Comparison of ENCODE assay signal across 9 cellular contexts in the genomic region with DNA sequence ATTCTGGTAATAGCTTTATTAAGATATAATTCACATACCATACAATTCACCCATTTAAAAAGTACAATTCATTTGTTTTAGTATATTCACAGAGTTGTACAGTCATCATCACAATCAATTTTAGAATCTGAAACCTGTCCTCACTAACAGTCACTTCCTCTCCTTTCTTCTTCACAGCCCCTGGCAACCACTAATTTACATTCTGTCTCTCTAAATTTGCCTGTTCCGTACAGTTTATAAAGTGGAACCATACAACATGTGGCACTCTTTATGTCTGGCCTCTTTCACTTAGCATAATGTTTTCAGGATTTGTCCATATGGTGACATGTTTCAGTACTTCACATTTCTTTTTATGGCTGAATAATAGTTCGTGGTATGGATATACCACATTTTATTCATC. TPM values are rescaled to one million over a fixed set of nuclear protein-coding genes. Genes with fewer than 3 reads are reported as not detected.
DNase-seq lines count a peak whose midpoint lies in the region; ATAC-seq and TF ChIP-seq lines count a peak whose summit lies in the region.
"Had no signal": no experiment of that assay in that cellular context is flagged by ENCODE, and none has a peak within 500 bp of the region (broad histone marks: within the 10 kb centered on the region; RNA-seq: fewer than 3 reads in every experiment).

No MANE protein-coding gene starts in this region.

- peak; percentile 83 for ATAC-seq in CD4-positive, alpha-beta T cell (ENCODE audit: poor library complexity)
- ATAC-seq in GM18909 (IDR thresholded peaks at IDR 0.05; ENCODE audit: poor library complexity, unreplicated experiment) (peak; percentile 94), HG02885 (IDR thresholded peaks at IDR 0.05; ENCODE audit: poor library complexity, unreplicated experiment) (peak; percentile 95)
- ATAC-seq: body of pancreas had no signal

- no peaks in the 10 kb centered on the region for H3K27me3 Mint-ChIP-seq in CD4-positive, alpha-beta T cell

- H3K4me2 ChIP-seq in OCI-LY1 (ENCODE audit: low read length), result no peak overlapping the region

- 0 out of 2 replicates have a peak overlapping the region, but pooled peaks have one; percentile 19 for H2AFZ ChIP-seq in OCI-LY1 (ENCODE audit: low read length)

- DNase-seq in CD4-positive, alpha-beta T cell, result no peak
- no peak for DNase-seq in KBM-7
- DNase-seq in NCI-H146 treated with DMSO at 0.1 percent for 48 hours (lab: John Stamatoyannopoulos, UW; ENCODE audit: unreplicated experiment), result no peak
- DNase-seq in Ammon's horn (ENCODE audit: low spot score), result no peak
- DNase-seq in GM19240 (ENCODE audit: insufficient read length, low spot score), result no peak
- DNase-seq: body of pancreas had no signal

- peaks cover 11% of the 10 kb centered on the region for H3K4me1 ChIP-seq in OCI-LY1 (ENCODE audit: insufficient read depth, low read length, severe bottlenecking)
- H3K4me1 ChIP-seq: body of pancreas had no signal

- no peak overlapping the region for H3K4me3 Mint-ChIP-seq in CD4-positive, alpha-beta T cell

- in situ Hi-C loops in KBM-7 (cut with MboI; ENCODE audit: low pct_unique_long_range_greater_than_20kb, low sequenced_read_pairs), result no loop called here

- H3K36me3 Mint-ChIP-seq in CD4-positive, alpha-beta T cell (ENCODE audit: low read depth), result no peaks in the 10 kb centered on the region

- H3K27me3 ChIP-seq in CD4-positive, alpha-beta T cell (ENCODE audit: control insufficient read depth, insufficient read depth, low read length), result no peaks in the 10 kb centered on the region
- H3K27me3 ChIP-seq in OCI-LY1 (ENCODE audit: insufficient read depth, low read length), result no peaks in the 10 kb centered on the region
- H3K27me3 ChIP-seq: body of pancreas had no signal

- POLR2A ChIA-PET in CD4-positive, alpha-beta T cell (lab: Charles Lee), result interaction anchor here (1.4 to 1.8 kb wide), 3 partner anchors 8 to 82 kb away, joined by 3 to 6 read pairs (median 5); a partner anchor contains a TSS

- H3K9me2 ChIP-seq in OCI-LY1 (ENCODE audit: low read depth, low read length), result no peaks in the 10 kb centered on the region

- no peak overlapping the region for H3K9ac ChIP-seq in OCI-LY1 (ENCODE audit: low read length)

- CTCF ChIA-PET in CD4-positive, alpha-beta T cell (lab: Charles Lee), result no interaction called here

- no peaks in the 10 kb centered on the region for H3F3A ChIP-seq in OCI-LY1 (ENCODE audit: insufficient read depth, low read length)

- no peak for TF ChIP-seq CTCF in CD4-positive, alpha-beta T cell (IDR thresholded peaks at IDR 0.05)
- TF ChIP-seq CTCF in OCI-LY1 (IDR thresholded peaks at IDR 0.05; ENCODE audit: low read length), result no peak

- H3K79me2 ChIP-seq in OCI-LY1 (ENCODE audit: insufficient read depth, low read length), result no peaks in the 10 kb centered on the region

- H3K9me3 ChIP-seq in CD4-positive, alpha-beta T cell (ENCODE audit: control insufficient read depth, low read length), result peaks cover 3% of the 10 kb centered on the region
- peaks cover 18% of the 10 kb centered on the region for H3K9me3 ChIP-seq in OCI-LY1 (ENCODE audit: low read length)
- H3K9me3 ChIP-seq: body of pancreas had no signal

- no peak overlapping the region for H3K27ac ChIP-seq in CD4-positive, alpha-beta T cell (ENCODE audit: low read depth, low read length)
- H3K27ac ChIP-seq in OCI-LY1 (ENCODE audit: low read depth, low read length, poor library complexity, severe bottlenecking), result no peak overlapping the region
- H3K27ac ChIP-seq: body of pancreas had no signal

- H3K4me1 Mint-ChIP-seq in CD4-positive, alpha-beta T cell (ENCODE audit: low read depth), result peaks cover 11% of the 10 kb centered on the region

- no peak overlapping the region for H3K27ac Mint-ChIP-seq in CD4-positive, alpha-beta T cell

- H3K36me3 ChIP-seq in OCI-LY1 (ENCODE audit: insufficient read depth, low read length), result no peaks in the 10 kb centered on the region

- no peaks in the 10 kb centered on the region for H4K20me1 ChIP-seq in OCI-LY1 (ENCODE audit: insufficient read depth, low read length)

- H3K9me3 Mint-ChIP-seq in CD4-positive, alpha-beta T cell, result peaks cover under 1% of the 10 kb centered on the region

- no peak overlapping the region for H3K4me3 ChIP-seq in OCI-LY1 (ENCODE audit: low read depth, low read length, poor library complexity, severe bottlenecking)
- H3K4me3 ChIP-seq: body of pancreas had no signal

- intact Hi-C loops in CD4-positive, alpha-beta T cell (cut with DNase I, micrococcal nuclease), result no loop called here

RNA-seq across cellular contexts. Expression of a gene that starts 22.7 kb away (rescaled TPM):
- not detected for total RNA-seq in CD4-positive, alpha-beta T cell
